15 cellular contexts compared by ENCODE assay signal in the genomic region with DNA sequence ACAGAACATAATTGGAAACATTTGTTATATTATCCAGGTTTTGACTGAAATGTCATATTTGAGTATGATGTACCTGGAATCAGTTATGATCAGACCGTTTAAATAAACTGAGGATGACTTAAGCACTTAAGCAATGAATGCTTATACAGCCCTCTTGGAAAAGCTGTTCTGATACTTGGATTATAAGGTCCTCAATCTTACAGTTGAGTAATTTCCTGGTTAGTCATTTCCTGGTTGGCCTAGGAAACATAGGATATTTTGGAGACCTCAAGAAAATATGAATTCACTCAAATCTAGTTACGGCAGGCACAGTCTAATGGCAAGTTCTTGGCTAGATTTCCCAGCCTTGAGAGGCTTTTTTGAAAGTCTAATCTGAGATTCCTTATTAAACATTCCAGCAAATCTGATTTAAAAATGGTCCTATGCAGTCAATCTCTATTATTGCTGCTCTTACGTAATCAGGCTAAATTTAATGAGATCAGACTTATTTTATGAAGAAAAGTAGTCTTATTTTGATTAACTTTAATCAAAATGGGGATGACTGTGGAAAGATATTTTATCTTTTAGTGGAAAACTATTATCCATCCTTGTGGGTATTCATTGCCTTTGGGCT.
A peak's percentile ranks its signal among the peaks of the same experiment; 100 is the strongest.
DNase-seq lines count a peak whose midpoint lies in the region; ATAC-seq, FAIRE-seq and TF ChIP-seq lines count a peak whose summit lies in the region.
"Had no signal": no experiment of that assay in that cellular context is flagged by ENCODE, and none has a peak within 500 bp of the region (broad histone marks: within the 10 kb centered on the region; RNA-seq: fewer than 3 reads in every experiment).

No MANE protein-coding gene starts in this region.

- H3K27ac ChIP-seq in HepG2 (ENCODE audit: extremely low read length, insufficient read depth, low read length) (no peak overlapping the region), lower lobe of right lung (no peak overlapping the region)
- H3K27ac ChIP-seq: HL-60, parathyroid adenoma, tibial artery, WERI-Rb-1 had no signal

- peaks cover 6% of the 10 kb centered on the region; the same call in 1 of the 2 replicates for H3K9me3 ChIP-seq in HepG2 (ENCODE audit: low read length)
- H3K9me3 ChIP-seq in lower lobe of right lung: no peaks in the 10 kb centered on the region
- H3K9me3 ChIP-seq: tibial artery had no signal

- no peak for TF ChIP-seq RAD21 in HepG2 (CRISPR knock-in tag; IDR thresholded peaks at IDR 0.05)

- H3K9me3 Mint-ChIP-seq in chondrocyte (ENCODE audit: low read depth): peaks cover 8% of the 10 kb centered on the region

- TF ChIP-seq POLR2A in HepG2 (IDR thresholded peaks at IDR 0.05; ENCODE audit: insufficient read depth in 1 of 2, low read depth in 2 of 2, low read length in 2 of 2): no peak

- H3K79me2 ChIP-seq in HepG2 (ENCODE audit: insufficient read depth, low read length): no peaks in the 10 kb centered on the region
- H3K79me2 ChIP-seq: parathyroid adenoma had no signal

- CTCF ChIA-PET in HepG2 (lab: Yijun Ruan, JAX; ENCODE audit: low intra/inter-chr PET ratio, low total read pairs): no interaction called here

- in situ Hi-C loops in HepG2 (cut with HindIII; ENCODE audit: extremely low pct_ligation_motif_present, low pct_unique_long_range_greater_than_20kb): no loop called here

- no peak overlapping the region for H3K27ac Mint-ChIP-seq in chondrocyte (ENCODE audit: unreplicated experiment)

- WGBS in HepG2 (ENCODE audit: low lambda C conversion rate): 6% methylated on average over 3 of the region's 3 CpGs

- H3K4me3 ChIP-seq in AG10803 (ENCODE audit: low read length): no peak overlapping the region
- no peak overlapping the region for H3K4me3 ChIP-seq in choroid plexus epithelial cell (ENCODE audit: low read depth, low read length)
- no peak overlapping the region for H3K4me3 ChIP-seq in HepG2 (replicated peaks in 1 of 3; ENCODE audit: insufficient read depth in 1 of 3, low read depth in 2 of 3, low read length in 3 of 3)
- no peak overlapping the region for H3K4me3 ChIP-seq in lower lobe of right lung
- H3K4me3 ChIP-seq: tibial artery had no signal

- BruUV-seq in HepG2 (replicated peaks; lab: Mats Ljungman, UMichigan): no TSS peak

- no peak overlapping the region for H3K4me2 ChIP-seq in HepG2 (ENCODE audit: low read depth, low read length)

- TF ChIP-seq CTCF in AG10803 (conservative IDR thresholded peaks at IDR 0.05; ENCODE audit: low read length) (no peak), choroid plexus epithelial cell (conservative IDR thresholded peaks at IDR 0.05; ENCODE audit: low read depth, low read length) (no peak), HepG2 (CRISPR knock-in tag; IDR thresholded peaks at IDR 0.05) (no peak), chondrocyte (IDR thresholded peaks at IDR 0.05) (no peak), lower lobe of right lung (IDR thresholded peaks at IDR 0.05) (no peak)

- H3K27me3 Mint-ChIP-seq in chondrocyte (ENCODE audit: low read depth): no peaks in the 10 kb centered on the region

- H3K9ac ChIP-seq in HepG2 (ENCODE audit: insufficient read depth, low read depth, low read length): no peak overlapping the region
- H3K9ac ChIP-seq: parathyroid adenoma had no signal

- H3K27me3 ChIP-seq in HepG2 (ENCODE audit: control insufficient read depth in 1 of 2, insufficient read depth in 2 of 2, low read length in 2 of 2) (no peaks in the 10 kb centered on the region), lower lobe of right lung (ENCODE audit: low read depth) (no peaks in the 10 kb centered on the region)
- H3K27me3 ChIP-seq: tibial artery had no signal

- intact Hi-C loops in HepG2 (cut with micrococcal nuclease; ENCODE audit: unreplicated experiment): no loop called here
- intact Hi-C loops in sciatic nerve (cut with DNase I): no loop called here
- intact Hi-C loops in lower lobe of right lung (cut with DNase I): no loop called here

- H3K4me3 Mint-ChIP-seq in chondrocyte (ENCODE audit: unreplicated experiment): no peak overlapping the region

- H3K36me3 ChIP-seq in HepG2 (replicated peaks in 1 of 2; ENCODE audit: control insufficient read depth in 1 of 2, insufficient read depth in 2 of 2, low read length in 2 of 2): no peaks in the 10 kb centered on the region
- H3K36me3 ChIP-seq in lower lobe of right lung: no peaks in the 10 kb centered on the region
- H3K36me3 ChIP-seq: tibial artery, WERI-Rb-1 had no signal

- no peaks in the 10 kb centered on the region for H3K4me1 ChIP-seq in HepG2 (ENCODE audit: insufficient read depth, low read length)
- no peaks in the 10 kb centered on the region for H3K4me1 ChIP-seq in lower lobe of right lung
- H3K4me1 ChIP-seq: parathyroid adenoma, tibial artery had no signal

- TF ChIP-seq EP300 in HepG2 (IDR thresholded peaks at IDR 0.05; ENCODE audit: low read depth in 2 of 2, low read length in 2 of 2) (no peak), HepG2 (CRISPR knock-in tag; IDR thresholded peaks at IDR 0.05; ENCODE audit: borderline replicate concordance) (no peak)

- peak; percentile 79 for DNase-seq in AG10803 (ENCODE audit: low read depth)
- peak; percentile 65 for DNase-seq in M059J (ENCODE audit: low read depth)
- peak; percentile 76 for DNase-seq in choroid plexus epithelial cell (ENCODE audit: low read depth)
- no peak for DNase-seq in HepG2 (ENCODE audit: low spot score)
- DNase-seq in chondrocyte (ENCODE audit: low spot score): no peak
- DNase-seq in sciatic nerve (ENCODE audit: low spot score): no peak
- DNase-seq in lower lobe of right lung: no peak
- no peak for DNase-seq in GM19239 (ENCODE audit: insufficient read length, low spot score)
- DNase-seq: activated naive CD4-positive, alpha-beta T cell treated with anti-CD3 and anti-CD28 coated beads, Interleukin-2, amount 50 U/mL, for 16 hours; foreskin melanocyte; tibial artery; WERI-Rb-1 had no signal

- no peak overlapping the region for H2AFZ ChIP-seq in HepG2 (ENCODE audit: low read length)
- H2AFZ ChIP-seq: parathyroid adenoma had no signal

- H3K4me1 Mint-ChIP-seq in chondrocyte (ENCODE audit: low read depth): peaks cover 11% of the 10 kb centered on the region

- no peaks in the 10 kb centered on the region for H4K20me1 ChIP-seq in HepG2 (ENCODE audit: insufficient read depth, low read length)

- no peak for FAIRE-seq in HepG2 (lab: Jason Lieb, UNC)
- no peak for FAIRE-seq in GM19239 (lab: Jason Lieb, UNC)
- FAIRE-seq: H1 had no signal

- POLR2A ChIA-PET in HepG2 (lab: Yijun Ruan, JAX): no interaction called here

- ATAC-seq in HepG2 (no peak), sciatic nerve (no peak), lower lobe of right lung (no peak)

- no peaks in the 10 kb centered on the region for H3K36me3 Mint-ChIP-seq in chondrocyte (ENCODE audit: low read depth)

TF ChIP-seq in HepG2, 621 proteins besides CTCF, POLR2A, EP300 and RAD21 (continues in another document):
- TF ChIP-seq CEBPB (IDR thresholded peaks at IDR 0.05; ENCODE audit: borderline replicate concordance, low read depth, low read length) (peak; percentile 18; the same call in 1 of the 2 replicates), SMC3 (IDR thresholded peaks at IDR 0.05; ENCODE audit: low read length) (no peak)

Comparison
In these comparisons a context has a peak if more than half of its experiments do, and no peak if none do; other contexts are left out.
1. DNase-seq: peak in AG10803 (single experiment), M059J (single experiment) and choroid plexus epithelial cell (single experiment); none in HepG2 (single experiment), chondrocyte (single experiment), sciatic nerve (single experiment), lower lobe of right lung (single experiment) and GM19239 (single experiment).